21 cellular contexts compared by ENCODE assay signal in the genomic region with DNA sequence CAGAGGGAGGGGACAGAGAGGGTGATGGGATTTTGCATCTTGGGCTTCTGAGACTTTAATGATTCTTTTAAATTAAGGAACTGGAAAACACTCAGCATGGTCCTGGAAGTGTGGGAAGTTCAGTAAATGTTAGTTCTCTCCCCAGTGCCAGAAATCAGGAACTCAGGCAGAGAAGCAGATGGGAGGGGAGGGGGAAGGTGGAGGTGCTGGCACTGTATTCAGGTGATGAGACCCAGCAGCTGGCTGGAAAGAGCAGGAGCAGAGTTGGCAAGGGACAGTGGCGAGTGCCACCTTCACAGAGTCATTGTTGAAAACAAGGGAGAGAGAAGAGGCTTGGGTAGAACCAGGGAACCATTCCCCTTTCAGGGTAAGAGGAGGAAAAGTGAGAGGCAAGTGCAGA. TPM values are rescaled to one million over a fixed set of nuclear protein-coding genes. Genes with fewer than 3 reads are reported as not detected.
DNase-seq lines count a peak whose midpoint lies in the region; ATAC-seq, FAIRE-seq and TF ChIP-seq lines count a peak whose summit lies in the region.
"Had no signal": no experiment of that assay in that cellular context is flagged by ENCODE, and none has a peak within 500 bp of the region (broad histone marks: within the 10 kb centered on the region; RNA-seq: fewer than 3 reads in every experiment).

No MANE protein-coding gene starts in this region.

- peak overlapping the region in 5 of 11 experiments; percentile 5 to 71 (median 61); a peak in 6 of 22 replicates for H3K27ac ChIP-seq in BLaER1 treated with 17β-estradiol and CSF1 and Interleukin-3, amounts not matched to agents 10 nM and 100 nM
- H3K27ac ChIP-seq in cingulate gyrus (ENCODE audit: low read depth, low read length) = peak overlapping the region; percentile 4
- no peak overlapping the region for H3K27ac ChIP-seq in osteoblast (ENCODE audit: low read depth, low read length)

- H3K9me3 Mint-ChIP-seq in Caco-2 (ENCODE audit: unreplicated experiment) = no peaks in the 10 kb centered on the region
- no peaks in the 10 kb centered on the region for H3K9me3 Mint-ChIP-seq in endothelial cell (ENCODE audit: unreplicated experiment)
- H3K9me3 Mint-ChIP-seq: activated CD4-positive, alpha-beta T cell treated with anti-CD3 and anti-CD28 coated beads, Interleukin-2, amount 10 ng/mL, durations not matched to agents 7 days and 5 days had no signal

- H3K4me1 Mint-ChIP-seq in Caco-2 (ENCODE audit: low read depth, unreplicated experiment) (peaks cover 52% of the 10 kb centered on the region), endothelial cell (ENCODE audit: unreplicated experiment) (peaks cover 30% of the 10 kb centered on the region)

- peaks cover 4 to 100% (median 63%) of the 10 kb centered on the region in 10 experiments; a peak in 19 of 20 replicates for H3K4me1 ChIP-seq in BLaER1 treated with 17β-estradiol and CSF1 and Interleukin-3, amounts not matched to agents 10 nM and 100 nM
- H3K4me1 ChIP-seq in Caco-2 = peaks cover 63% of the 10 kb centered on the region
- peaks cover 37% of the 10 kb centered on the region for H3K4me1 ChIP-seq in osteoblast (ENCODE audit: insufficient read depth, low read length)

- DNase-seq in Caco-2 = no peak
- peak; percentile 61 for DNase-seq in osteoblast (ENCODE audit: insufficient read length, low spot score, missing footprints)
- no peak for DNase-seq in AML-193 (lab: John Stamatoyannopoulos, UW)
- DNase-seq in GM12891 (ENCODE audit: insufficient read length, low spot score) = no peak
- DNase-seq in endothelial cell (ENCODE audit: low spot score) = no peak
- DNase-seq: activated CD4-positive, alpha-beta T cell treated with anti-CD3 and anti-CD28 coated beads, Interleukin-2, amount 10 ng/mL, durations not matched to agents 7 days and 5 days; activated CD8-positive, alpha-beta memory T cell treated with anti-CD3 and anti-CD28 coated beads, Interleukin-2, amount 50 U/mL, for 48 hours; activated naive CD4-positive, alpha-beta T cell treated with anti-CD3 and anti-CD28 coated beads for 36 hours; DMS53; erythroblast; KG1; NCI-H1048; NCI-H774; stimulated activated CD4-positive, alpha-beta T cell treated with anti-CD3 and anti-CD28 coated beads, Interleukin-2, amount 100 ng/mL, for 48 hours had no signal

- POLR2A ChIA-PET in Caco-2 (lab: Charles Lee) = no interaction called here

- H3K9ac ChIP-seq in BLaER1 treated with 17β-estradiol and CSF1 and Interleukin-3, amounts not matched to agents 10 nM and 100 nM = peak overlapping the region in 3 of 11 experiments; percentile 44 to 58 (median 52); a peak in 4 of 22 replicates

- no peak for FAIRE-seq in GM12891 (lab: Jason Lieb, UNC)

- no peaks in the 10 kb centered on the region for H3K36me3 Mint-ChIP-seq in Caco-2 (ENCODE audit: insufficient read depth, unreplicated experiment)
- H3K36me3 Mint-ChIP-seq in endothelial cell (ENCODE audit: low read depth, unreplicated experiment) = peaks cover 10% of the 10 kb centered on the region

- peak overlapping the region; percentile 4 for H3K27ac Mint-ChIP-seq in Caco-2 (ENCODE audit: unreplicated experiment)
- no peak overlapping the region for H3K27ac Mint-ChIP-seq in endothelial cell (ENCODE audit: unreplicated experiment)
- H3K27ac Mint-ChIP-seq: activated CD4-positive, alpha-beta T cell treated with anti-CD3 and anti-CD28 coated beads, Interleukin-2, amount 10 ng/mL, durations not matched to agents 7 days and 5 days; activated naive CD4-positive, alpha-beta T cell treated with anti-CD3 and anti-CD28 coated beads for 36 hours; B cell had no signal

- CTCF ChIA-PET in Caco-2 (lab: Charles Lee) = no interaction called here

- H3K4me2 ChIP-seq in BLaER1 treated with 17β-estradiol and CSF1 and Interleukin-3, amounts not matched to agents 10 nM and 100 nM = peak overlapping the region in 6 of 11 experiments; percentile 5 to 97 (median 72); a peak in 10 of 22 replicates
- H3K4me2 ChIP-seq in osteoblast (ENCODE audit: insufficient read depth, low read length) = no peak overlapping the region

- peaks cover 0 to 56% (median 21%) of the 10 kb centered on the region in 11 experiments; a peak in 11 of 22 replicates for H4K20me1 ChIP-seq in BLaER1 treated with 17β-estradiol and CSF1 and Interleukin-3, amounts not matched to agents 10 nM and 100 nM
- H4K20me1 ChIP-seq in osteoblast (ENCODE audit: insufficient read depth, low read length) = no peaks in the 10 kb centered on the region

- no peaks in the 10 kb centered on the region for H3K27me3 ChIP-seq in BLaER1 treated with 17β-estradiol and CSF1 and Interleukin-3, amounts not matched to agents 10 nM and 100 nM
- H3K27me3 ChIP-seq in Caco-2 (replicated peaks; ENCODE audit: control insufficient read depth, insufficient read depth, low read length) (no peaks in the 10 kb centered on the region), osteoblast (ENCODE audit: insufficient read depth, low read length) (no peaks in the 10 kb centered on the region)
- H3K27me3 ChIP-seq: suprapubic skin had no signal

- BruUV-seq in Caco-2 (replicated peaks; lab: Mats Ljungman, UMichigan) = no TSS peak

- TF ChIP-seq POLR2A in GM12891 (IDR thresholded peaks at IDR 0.05; ENCODE audit: low read depth, low read length) = no peak

- intact Hi-C loops in Caco-2 (cut with micrococcal nuclease; ENCODE audit: unreplicated experiment) = no loop called here

- no peak for ATAC-seq in GM19351 (IDR thresholded peaks at IDR 0.05; ENCODE audit: unreplicated experiment)

- peaks cover 0 to 14% (median 0%) of the 10 kb centered on the region in 11 experiments; a peak in 4 of 22 replicates for H3K9me3 ChIP-seq in BLaER1 treated with 17β-estradiol and CSF1 and Interleukin-3, amounts not matched to agents 10 nM and 100 nM (replicated peaks in 1 of 11)
- no peaks in the 10 kb centered on the region for H3K9me3 ChIP-seq in Caco-2
- no peaks in the 10 kb centered on the region for H3K9me3 ChIP-seq in osteoblast (ENCODE audit: low read depth, low read length)
- H3K9me3 ChIP-seq: suprapubic skin had no signal

- H3K79me2 ChIP-seq in osteoblast (ENCODE audit: insufficient read depth, low read length) = no peaks in the 10 kb centered on the region

- no peak overlapping the region for H3K4me3 ChIP-seq in BLaER1 treated with 17β-estradiol and CSF1 and Interleukin-3, amounts not matched to agents 10 nM and 100 nM
- H3K4me3 ChIP-seq in Caco-2 (ENCODE audit: low read depth, low read length) = no peak overlapping the region
- H3K4me3 ChIP-seq in osteoblast (ENCODE audit: insufficient read depth, low read length) = no peak overlapping the region
- H3K4me3 ChIP-seq: lung, PC-9, suprapubic skin had no signal

- no peak overlapping the region for H2AFZ ChIP-seq in osteoblast (ENCODE audit: low read length)
- H2AFZ ChIP-seq: PC-9 had no signal

- no peak overlapping the region for H3K4me3 Mint-ChIP-seq in Caco-2 (ENCODE audit: unreplicated experiment)
- H3K4me3 Mint-ChIP-seq in endothelial cell (ENCODE audit: unreplicated experiment) = no peak overlapping the region
- H3K4me3 Mint-ChIP-seq: activated CD4-positive, alpha-beta T cell treated with anti-CD3 and anti-CD28 coated beads, Interleukin-2, amount 10 ng/mL, durations not matched to agents 7 days and 5 days; activated naive CD4-positive, alpha-beta T cell treated with anti-CD3 and anti-CD28 coated beads for 36 hours; B cell had no signal

- H3K36me3 ChIP-seq in BLaER1 treated with 17β-estradiol and CSF1 and Interleukin-3, amounts not matched to agents 10 nM and 100 nM = peaks cover 0 to 43% (median 12%) of the 10 kb centered on the region in 11 experiments; a peak in 10 of 22 replicates
- H3K36me3 ChIP-seq in Caco-2 (ENCODE audit: control insufficient read depth, insufficient read depth, low read length) (no peaks in the 10 kb centered on the region), osteoblast (ENCODE audit: insufficient read depth, low read length) (no peaks in the 10 kb centered on the region)
- H3K36me3 ChIP-seq: suprapubic skin had no signal

- TF ChIP-seq CTCF in Caco-2 (IDR thresholded peaks at IDR 0.05; ENCODE audit: insufficient read depth in 1 of 2, low read depth in 1 of 2, low read length in 1 of 2, severe bottlenecking in 1 of 2, unreplicated experiment in 1 of 2) (no peak), osteoblast (IDR thresholded peaks at IDR 0.05; ENCODE audit: extremely low read depth, low read depth, low read length) (no peak), endothelial cell (IDR thresholded peaks at IDR 0.05; ENCODE audit: unreplicated experiment) (no peak)

- no peaks in the 10 kb centered on the region for H3K27me3 Mint-ChIP-seq in Caco-2 (ENCODE audit: insufficient read depth, unreplicated experiment)
- H3K27me3 Mint-ChIP-seq in endothelial cell (ENCODE audit: unreplicated experiment) = peaks cover 3% of the 10 kb centered on the region
- H3K27me3 Mint-ChIP-seq: activated CD4-positive, alpha-beta T cell treated with anti-CD3 and anti-CD28 coated beads, Interleukin-2, amount 10 ng/mL, durations not matched to agents 7 days and 5 days; B cell had no signal

TF ChIP-seq in GM12891, 5 proteins besides CTCF, POLR2A, EP300 and RAD21:
- TF ChIP-seq SPI1 (IDR thresholded peaks at IDR 0.05; ENCODE audit: low read depth, low read length) = no peak
- no peak for TF ChIP-seq TAF1 (IDR thresholded peaks at IDR 0.05; ENCODE audit: low read depth, low read length)
- TF ChIP-seq POU2F2 (IDR thresholded peaks at IDR 0.05; ENCODE audit: low read depth, low read length) = no peak
- no peak for TF ChIP-seq PAX5 (IDR thresholded peaks at IDR 0.05; ENCODE audit: insufficient read depth, low read length, severe bottlenecking)
- TF ChIP-seq POLR2AphosphoS5 (IDR thresholded peaks at IDR 0.05; ENCODE audit: low read depth, low read length) = no peak

RNA-seq across cellular contexts. Expression of gene ARHGAP26, which starts 46.9 kb away (rescaled TPM):
- total RNA-seq in Caco-2 (2022) (74.6 and 79.8 TPM in 2 replicates), osteoblast (6.2 and 7.6 TPM in 2 replicates), endothelial cell (ENCODE audit: unreplicated experiment) (81.5 TPM)
- polyA plus RNA-seq in GM12891 (2012; ENCODE audit: low read depth, missing spikeins) = 9.8 TPM
